11 cellular contexts compared by ENCODE assay signal in the genomic region with DNA sequence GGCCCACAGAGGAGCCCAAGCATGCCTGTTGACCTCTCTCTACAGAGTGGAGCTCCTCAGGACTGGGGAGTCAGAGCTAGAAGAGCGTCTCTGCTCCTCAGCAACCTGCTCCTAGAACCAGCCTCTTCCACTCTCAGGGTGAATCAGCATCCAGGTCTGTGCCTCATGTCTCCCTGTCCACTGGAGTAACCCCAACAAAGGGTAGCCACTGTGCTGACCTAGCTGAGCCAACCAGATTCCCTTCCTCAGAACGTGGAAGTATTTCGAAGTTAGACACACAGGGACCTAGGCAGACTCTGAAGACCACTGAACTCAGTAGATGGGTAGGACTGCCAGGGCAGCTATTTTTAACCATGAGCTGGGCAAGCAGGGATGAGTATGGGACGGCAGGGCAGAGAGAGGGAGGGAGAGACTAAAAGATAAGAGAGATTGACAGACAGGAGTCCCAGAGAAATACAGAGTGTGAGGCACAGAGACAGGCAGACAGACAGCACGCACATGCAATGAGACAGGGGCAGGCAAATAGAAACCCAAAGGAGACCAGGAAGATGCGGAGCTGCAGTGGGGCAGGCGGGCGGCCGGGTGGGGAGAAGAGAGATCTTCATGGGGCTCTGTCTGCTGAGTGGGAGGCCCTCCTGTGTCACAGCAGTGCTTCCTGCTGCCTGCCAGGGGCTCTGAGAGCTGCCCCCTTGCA. TPM values are rescaled to one million over a fixed set of nuclear protein-coding genes. Genes with fewer than 3 reads are reported as not detected.
A peak's percentile ranks its signal among the peaks of the same experiment; 100 is the strongest.
DNase-seq lines count a peak whose midpoint lies in the region; ATAC-seq and TF ChIP-seq lines count a peak whose summit lies in the region.
"Had no signal": no experiment of that assay in that cellular context is flagged by ENCODE, and none has a peak within 500 bp of the region (broad histone marks: within the 10 kb centered on the region; RNA-seq: fewer than 3 reads in every experiment).

No MANE protein-coding gene starts in this region.

- H4K20me1 ChIP-seq in PC-9 (ENCODE audit: insufficient read depth): no peaks in the 10 kb centered on the region

- no peaks in the 10 kb centered on the region for H3K36me3 ChIP-seq in PC-9 (ENCODE audit: low read depth)
- H3K36me3 ChIP-seq: upper lobe of left lung had no signal

- no peak for ATAC-seq in central memory CD8-positive, alpha-beta T cell (replicated peaks; ENCODE audit: extremely low read depth, poor library complexity, severe bottlenecking)
- no peak for ATAC-seq in natural killer cell treated with Interleukin-12 subunit alpha and Interleukin-12 subunit beta and Interleukin-15 and Interleukin-18, amount 100 ng/mL, for 72 hours

- POLR2A ChIA-PET in PC-9 (lab: Charles Lee; ENCODE audit: unreplicated experiment): no interaction called here

- H3K27me3 Mint-ChIP-seq in activated T-cell treated with anti-CD3 and anti-CD28 coated beads, Interleukin-2, amount 50 U/mL, for 24 hours: no peaks in the 10 kb centered on the region
- no peaks in the 10 kb centered on the region for H3K27me3 Mint-ChIP-seq in central memory CD8-positive, alpha-beta T cell
- no peaks in the 10 kb centered on the region for H3K27me3 Mint-ChIP-seq in natural killer cell treated with Interleukin-12 subunit alpha and Interleukin-12 subunit beta and Interleukin-15 and Interleukin-18, amount 100 ng/mL, for 72 hours

- no TSS peak for BruUV-seq in PC-9 (replicated peaks; lab: Mats Ljungman, UMichigan)

- H3K4me1 ChIP-seq in PC-9 (replicated peaks; ENCODE audit: insufficient read depth): peaks cover 70% of the 10 kb centered on the region

- H3K4me2 ChIP-seq in PC-9: peak overlapping the region; percentile 66

- H3K4me1 Mint-ChIP-seq in activated T-cell treated with anti-CD3 and anti-CD28 coated beads, Interleukin-2, amount 50 U/mL, for 24 hours (ENCODE audit: low read depth): peaks cover 87% of the 10 kb centered on the region
- H3K4me1 Mint-ChIP-seq in central memory CD8-positive, alpha-beta T cell: peaks cover 74% of the 10 kb centered on the region
- peaks cover 57 to 84% of the 10 kb centered on the region in 2 donors for H3K4me1 Mint-ChIP-seq in natural killer cell treated with Interleukin-12 subunit alpha and Interleukin-12 subunit beta and Interleukin-15 and Interleukin-18, amount 100 ng/mL, for 72 hours (ENCODE audit: low read depth in 2 of 2)

- no peak overlapping the region for H3K4me3 ChIP-seq in PC-9
- H3K4me3 ChIP-seq: mucosa of descending colon, upper lobe of left lung had no signal

- CTCF ChIA-PET in PC-9 (lab: Charles Lee): interaction anchor here (0.7 kb wide), 1 partner anchor 43 kb away, joined by 3 read pairs; no protein-coding TSS in a partner anchor

- no peaks in the 10 kb centered on the region for H3K9me3 Mint-ChIP-seq in activated T-cell treated with anti-CD3 and anti-CD28 coated beads, Interleukin-2, amount 50 U/mL, for 24 hours
- H3K9me3 Mint-ChIP-seq in central memory CD8-positive, alpha-beta T cell: no peaks in the 10 kb centered on the region
- H3K9me3 Mint-ChIP-seq in natural killer cell treated with Interleukin-12 subunit alpha and Interleukin-12 subunit beta and Interleukin-15 and Interleukin-18, amount 100 ng/mL, for 72 hours: no peaks in the 10 kb centered on the region

- peak overlapping the region; percentile 61 for H3K27ac ChIP-seq in PC-9
- H3K27ac ChIP-seq: parathyroid adenoma had no signal

- H3K36me3 Mint-ChIP-seq in activated T-cell treated with anti-CD3 and anti-CD28 coated beads, Interleukin-2, amount 50 U/mL, for 24 hours (ENCODE audit: low read depth): peaks cover 20% of the 10 kb centered on the region
- H3K36me3 Mint-ChIP-seq in central memory CD8-positive, alpha-beta T cell (ENCODE audit: insufficient read depth): peaks cover 2% of the 10 kb centered on the region
- H3K36me3 Mint-ChIP-seq in natural killer cell treated with Interleukin-12 subunit alpha and Interleukin-12 subunit beta and Interleukin-15 and Interleukin-18, amount 100 ng/mL, for 72 hours: no peaks in the 10 kb centered on the region

- no peaks in the 10 kb centered on the region for H3K9me3 ChIP-seq in PC-9 (ENCODE audit: insufficient read depth, low read depth)
- H3K9me3 ChIP-seq: mucosa of descending colon, upper lobe of left lung had no signal

- intact Hi-C loops in PC-9 (cut with micrococcal nuclease; ENCODE audit: unreplicated experiment): no loop called here

- H2AFZ ChIP-seq in PC-9: no peak overlapping the region
- H2AFZ ChIP-seq: parathyroid adenoma had no signal

- no peaks in the 10 kb centered on the region for H3K27me3 ChIP-seq in PC-9 (ENCODE audit: insufficient read depth, low read depth)
- H3K27me3 ChIP-seq: upper lobe of left lung had no signal

- peaks cover 50% of the 10 kb centered on the region for H3F3A ChIP-seq in PC-9 (ENCODE audit: insufficient read depth, low read depth)

- no peak for TF ChIP-seq CTCF in PC-9 (conservative IDR thresholded peaks at IDR 0.05)

- peaks cover 84% of the 10 kb centered on the region for H3K79me2 ChIP-seq in PC-9 (ENCODE audit: low read depth)

- peak overlapping the region; percentile 91 for H3K27ac Mint-ChIP-seq in activated T-cell treated with anti-CD3 and anti-CD28 coated beads, Interleukin-2, amount 50 U/mL, for 24 hours
- peak overlapping the region; percentile 60 for H3K27ac Mint-ChIP-seq in central memory CD8-positive, alpha-beta T cell (ENCODE audit: low read depth)
- H3K27ac Mint-ChIP-seq in natural killer cell treated with Interleukin-12 subunit alpha and Interleukin-12 subunit beta and Interleukin-15 and Interleukin-18, amount 100 ng/mL, for 72 hours: peak overlapping the region; percentile 81 to 87

- no peak for DNase-seq in activated T-cell treated with anti-CD3 and anti-CD28 coated beads, Interleukin-2, amount 50 U/mL, for 24 hours
- DNase-seq in activated T-cell treated with anti-CD3 and anti-CD28 coated beads, Interleukin-2, amount 50 U/mL, for 1 hour: no peak
- DNase-seq in PC-9 (no peak), SIG-M5 (lab: John Stamatoyannopoulos, UW) (no peak), UCSD-AML1 (lab: John Stamatoyannopoulos, UW; ENCODE audit: unreplicated experiment) (no peak), NCI-H1436 treated with DMSO at 0.1 percent for 48 hours (lab: John Stamatoyannopoulos, UW) (no peak)
- DNase-seq in central memory CD8-positive, alpha-beta T cell (ENCODE audit: low spot score in 2 of 2): no peak
- no peak for DNase-seq in natural killer cell treated with Interleukin-12 subunit alpha and Interleukin-12 subunit beta and Interleukin-15 and Interleukin-18, amount 100 ng/mL, for 72 hours (ENCODE audit: low spot score)
- DNase-seq: mucosa of descending colon had no signal

- H3K9me2 ChIP-seq in PC-9 (ENCODE audit: insufficient read depth): no peaks in the 10 kb centered on the region

- no peak overlapping the region for H3K4me3 Mint-ChIP-seq in activated T-cell treated with anti-CD3 and anti-CD28 coated beads, Interleukin-2, amount 50 U/mL, for 24 hours
- no peak overlapping the region for H3K4me3 Mint-ChIP-seq in central memory CD8-positive, alpha-beta T cell
- H3K4me3 Mint-ChIP-seq in natural killer cell treated with Interleukin-12 subunit alpha and Interleukin-12 subunit beta and Interleukin-15 and Interleukin-18, amount 100 ng/mL, for 72 hours: peak overlapping the region; percentile 62

RNA-seq across cellular contexts. Expression of gene OSBPL3, which starts 56.7 kb away (rescaled TPM):
- total RNA-seq in PC-9 (2021): 87.6 and 88.4 TPM in 2 replicates
- 10 to 100 TPM; 34.7 to 70.4 TPM for total RNA-seq in natural killer cell treated with Interleukin-12 subunit alpha and Interleukin-12 subunit beta and Interleukin-15 and Interleukin-18, amount 100 ng/mL, for 72 hours
